In genomic region chr20:12978613-12979495, GRCh38 we compare ENCODE assay signal across 1 cellular context.
TF ChIP-seq lines count a peak whose summit lies in the region.

No MANE protein-coding gene starts in this region.

TF ChIP-seq in HepG2, 621 proteins besides CTCF, POLR2A, EP300 and RAD21 (continued from another document and continues in another):
- TF ChIP-seq ZNF7 (CRISPR knock-in tag; IDR thresholded peaks at IDR 0.05) (peak; percentile 84), HINFP (CRISPR knock-in tag; IDR thresholded peaks at IDR 0.05; ENCODE audit: low read depth) (no peak), PITX1 (CRISPR knock-in tag; IDR thresholded peaks at IDR 0.05) (peak; percentile 93), ZNF569 (CRISPR knock-in tag; IDR thresholded peaks at IDR 0.05; ENCODE audit: borderline replicate concordance) (no peak), POGZ (CRISPR knock-in tag; IDR thresholded peaks at IDR 0.05) (peak; percentile 94), ZNF609 (CRISPR knock-in tag; IDR thresholded peaks at IDR 0.05; ENCODE audit: borderline replicate concordance) (peak; percentile 96), MTF2 (CRISPR knock-in tag; IDR thresholded peaks at IDR 0.05; ENCODE audit: borderline replicate concordance) (no peak), ZNF550 (CRISPR knock-in tag; IDR thresholded peaks at IDR 0.05; ENCODE audit: borderline replicate concordance) (no peak), ZNF746 (CRISPR knock-in tag; IDR thresholded peaks at IDR 0.05) (no peak), ZNF414 (CRISPR knock-in tag; IDR thresholded peaks at IDR 0.05) (peak; percentile 53; the same call in 1 of the 2 replicates), ZNF292 (CRISPR knock-in tag; IDR thresholded peaks at IDR 0.05; ENCODE audit: borderline replicate concordance, low read depth) (peak; percentile 80; the same call in 1 of the 2 replicates), WIZ (CRISPR knock-in tag; IDR thresholded peaks at IDR 0.05) (0 out of 2 replicates have a peak, but pooled peaks have one; percentile 43), ZNF619 (CRISPR knock-in tag; IDR thresholded peaks at IDR 0.05) (no peak), ZNF639 (CRISPR knock-in tag; conservative IDR thresholded peaks at IDR 0.05) (no peak), KDM3A (CRISPR knock-in tag; IDR thresholded peaks at IDR 0.05; ENCODE audit: low read depth) (peak; percentile 72; the same call in 1 of the 2 replicates), KDM1A (CRISPR knock-in tag; IDR thresholded peaks at IDR 0.05) (no peak; the same call in 1 of the 2 replicates), ZNF558 (CRISPR knock-in tag; IDR thresholded peaks at IDR 0.05; ENCODE audit: borderline replicate concordance) (no peak; the same call in 1 of the 2 replicates), CEBPZ (IDR thresholded peaks at IDR 0.05; ENCODE audit: low read length) (no peak), HCFC1 (IDR thresholded peaks at IDR 0.05; ENCODE audit: low read depth, low read length) (no peak), REXO4 (CRISPR knock-in tag; IDR thresholded peaks at IDR 0.05; ENCODE audit: borderline replicate concordance) (no peak), AKNA (CRISPR knock-in tag; IDR thresholded peaks at IDR 0.05; ENCODE audit: borderline replicate concordance) (peak; percentile 53; the same call in 1 of the 2 replicates), ZFX (CRISPR knock-in tag; IDR thresholded peaks at IDR 0.05; ENCODE audit: low read depth) (no peak), U2AF1 (optimal IDR thresholded peaks at IDR 0.05; ENCODE audit: low read depth, low read length) (no peak), ZNF563 (CRISPR knock-in tag; IDR thresholded peaks at IDR 0.05) (no peak), ZNF367 (CRISPR knock-in tag; IDR thresholded peaks at IDR 0.05; ENCODE audit: borderline replicate concordance) (no peak), NFE2 (CRISPR knock-in tag; IDR thresholded peaks at IDR 0.05) (no peak), ZNF776 (CRISPR knock-in tag; IDR thresholded peaks at IDR 0.05) (no peak), REST (IDR thresholded peaks at IDR 0.05; ENCODE audit: borderline replicate concordance in 1 of 2, low read depth in 1 of 2, low read length in 2 of 2) (no peak), KAT8 (CRISPR knock-in tag; IDR thresholded peaks at IDR 0.05) (peak; percentile 70; the same call in 1 of the 2 replicates), ZNF451 (CRISPR knock-in tag; IDR thresholded peaks at IDR 0.05) (no peak), ZBTB7B (CRISPR knock-in tag; IDR thresholded peaks at IDR 0.05) (peak; percentile 77; the same call in 1 of the 2 replicates), GPBP1L1 (CRISPR knock-in tag; IDR thresholded peaks at IDR 0.05) (no peak), ZNF772 (CRISPR knock-in tag; IDR thresholded peaks at IDR 0.05) (0 out of 2 replicates have a peak, but pooled peaks have one; percentile 43), ZNF275 (CRISPR knock-in tag; IDR thresholded peaks at IDR 0.05; ENCODE audit: borderline replicate concordance) (peak; percentile 65; the same call in 1 of the 2 replicates)
